9 cellular contexts compared by ENCODE assay signal in genomic region chr20:23025503-23025902, GRCh38. TPM values are rescaled to one million over a fixed set of nuclear protein-coding genes. Genes with fewer than 3 reads are reported as not detected.
"Had no signal": no experiment of that assay in that cellular context is flagged by ENCODE, and none has a peak within 500 bp of the region (broad histone marks: within the 10 kb centered on the region; RNA-seq: fewer than 3 reads in every experiment).

No MANE protein-coding gene starts in this region.

RNA-seq across cellular contexts. Expression of gene SSTR4, which starts 9.6 kb away (rescaled TPM):
- total RNA-seq: ascending aorta, esophagus mucosa, liver, natural killer cell, renal cortical epithelial cell, subcutaneous adipose tissue, thyroid gland had no signal
- polyA plus RNA-seq: heart left ventricle, immature natural killer cell, liver had no signal
